ENCODE assay signal across 19 cellular contexts in genomic region chr2:112666764-112667122, GRCh38. TPM values are rescaled to one million over a fixed set of nuclear protein-coding genes. Genes with fewer than 3 reads are reported as not detected.
DNase-seq lines count a peak whose midpoint lies in the region; ATAC-seq, FAIRE-seq and TF ChIP-seq lines count a peak whose summit lies in the region.
"Had no signal": no experiment of that assay in that cellular context is flagged by ENCODE, and none has a peak within 500 bp of the region (broad histone marks: within the 10 kb centered on the region; RNA-seq: fewer than 3 reads in every experiment).

No MANE protein-coding gene starts in this region.

- H3K27ac ChIP-seq in SK-N-SH (ENCODE audit: low read depth in 2 of 2, low read length in 1 of 2), result no peak overlapping the region
- H3K27ac ChIP-seq in GM12878 (ENCODE audit: control insufficient read depth, insufficient read depth), result no peak overlapping the region
- H3K27ac ChIP-seq in lower lobe of right lung, result no peak overlapping the region

- 96% methylated on average over 3 of the region's 3 CpGs for WGBS in SK-N-SH (ENCODE audit: low lambda C conversion rate)
- WGBS in GM12878 (ENCODE audit: insufficient coverage, insufficient replicate concordance, low lambda C conversion rate, missing lambda C conversion rate), result 75% methylated on average over 3 of the region's 3 CpGs

- H3K9me2 ChIP-seq in SK-N-SH, result no peaks in the 10 kb centered on the region

- in situ Hi-C loops in GM12878 (cut with MboI), result no loop called here

- RAD21 ChIA-PET in GM12878 (lab: Charles Lee; ENCODE audit: unreplicated experiment), result interaction anchor here (0.7 to 1.4 kb wide), 3 partner anchors 21 to 61 kb away, joined by 4 read pairs; partner anchors contain the start of gene SLC20A1

- H3K36me3 ChIP-seq in SK-N-SH (replicated peaks in 1 of 2; ENCODE audit: control insufficient read depth in 1 of 2, insufficient read depth in 2 of 2, low read length in 1 of 2) (peaks cover 26 to 27% of the 10 kb centered on the region in 2 experiments), GM12878 (ENCODE audit: control insufficient read depth in 2 of 2, insufficient read depth in 2 of 2, low read length in 1 of 2) (peaks cover under 1 to 8% of the 10 kb centered on the region in 2 experiments; a peak in 3 of 4 replicates), mucosa of descending colon (ENCODE audit: low read depth) (no peaks in the 10 kb centered on the region), lower lobe of right lung (peaks cover 39% of the 10 kb centered on the region)

- SMC1A ChIA-PET in GM12878 (lab: Charles Lee; ENCODE audit: uncharacterized antibody, unreplicated experiment), result interaction anchor here (0.9 to 3.7 kb wide), 9 partner anchors 11 to 59 kb away, joined by 3 to 14 read pairs (median 5); no protein-coding TSS in a partner anchor

- no peak for TF ChIP-seq RAD21 in SK-N-SH (IDR thresholded peaks at IDR 0.05; ENCODE audit: low read length)
- no peak for TF ChIP-seq RAD21 in GM12878 (IDR thresholded peaks at IDR 0.05; ENCODE audit: insufficient read depth, low read depth, low read length)

- H3K79me2 ChIP-seq in SK-N-SH (ENCODE audit: insufficient read depth) (0 out of 2 replicates have a peak, but pooled peaks cover 4% of the 10 kb centered on the region), GM12878 (ENCODE audit: control insufficient read depth, insufficient read depth, low read length) (no peaks in the 10 kb centered on the region)

- H3K4me2 ChIP-seq in SK-N-SH (no peak overlapping the region), GM12878 (ENCODE audit: control insufficient read depth, insufficient read depth) (peak overlapping the region; percentile 14; the same call in 1 of the 2 replicates)

- H4K20me1 ChIP-seq in SK-N-SH (ENCODE audit: insufficient read depth), result peaks cover 7% of the 10 kb centered on the region
- no peaks in the 10 kb centered on the region for H4K20me1 ChIP-seq in GM12878 (ENCODE audit: control insufficient read depth, insufficient read depth)

- H3K27me3 ChIP-seq in SK-N-SH (ENCODE audit: insufficient read depth) (no peaks in the 10 kb centered on the region), GM12878 (replicated peaks in 1 of 2; ENCODE audit: control insufficient read depth in 2 of 2, insufficient read depth in 2 of 2, low read length in 1 of 2) (no peaks in the 10 kb centered on the region), lower lobe of right lung (ENCODE audit: low read depth) (no peaks in the 10 kb centered on the region)

- intact Hi-C loops in GM12878 (cut with micrococcal nuclease; ENCODE audit: unreplicated experiment) (no loop called here), mucosa of descending colon (cut with DNase I, micrococcal nuclease) (no loop called here), lower lobe of right lung (cut with DNase I) (no loop called here)

- FAIRE-seq in GM12878 (lab: Jason Lieb, UNC), result peak; percentile 79
- FAIRE-seq: islet of Langerhans had no signal

- POLR2A ChIA-PET in SK-N-SH (lab: Yijun Ruan, JAX), result interaction anchor here (0.9 kb wide), 1 partner anchor 20 kb away, joined by 3 read pairs; no protein-coding TSS in a partner anchor
- POLR2A ChIA-PET in GM12878 (lab: Charles Lee), result interaction anchor here (0.5 to 3.8 kb wide), 4 partner anchors 10 to 60 kb away, joined by 3 to 19 read pairs (median 4); partner anchors contain the start of gene SLC20A1

- ATAC-seq in SK-N-SH treated with all-trans-retinoic acid at 6 μM for 48 hours (peak; percentile 48), GM12878 (peak; percentile 87), mucosa of descending colon (peak; percentile 10), lower lobe of right lung (no peak)
- ATAC-seq: activated CD4-positive, CD25-positive, alpha-beta regulatory T cell treated with anti-CD3 and anti-CD28 coated beads, Interleukin-2, amount 50 U/mL, for 24 hours; right cardiac atrium had no signal

- no peak for DNase-seq in SK-N-SH
- peak; percentile 63 for DNase-seq in MV-4-11 (lab: John Stamatoyannopoulos, UW)
- DNase-seq in GM12878 (ENCODE audit: low read depth, low spot score), result no peak
- no peak for DNase-seq in mucosa of descending colon
- DNase-seq in RPMI8226, result no peak
- no peak for DNase-seq in activated CD8-positive, alpha-beta memory T cell treated with anti-CD3 and anti-CD28 coated beads, Interleukin-2, amount 50 U/mL, for 48 hours
- DNase-seq in lower lobe of right lung, result no peak
- DNase-seq: amniotic stem cell; cerebellar nuclear complex; COR-L47; NCI-H524; right cardiac atrium; stimulated activated CD4-positive, alpha-beta T cell treated with anti-CD3 and anti-CD28 coated beads, Interleukin-2, amount 100 ng/mL, for 24 hours had no signal

- TF ChIP-seq EP300 in SK-N-SH (IDR thresholded peaks at IDR 0.05; ENCODE audit: borderline replicate concordance in 1 of 2, low read depth in 1 of 2, low read length in 1 of 2) (no peak), GM12878 (IDR thresholded peaks at IDR 0.05; ENCODE audit: borderline replicate concordance in 1 of 2, control insufficient read depth in 1 of 2, low read depth in 2 of 2, low read length in 2 of 2) (no peak)

- no peaks in the 10 kb centered on the region for H3K9me3 ChIP-seq in SK-N-SH
- no peaks in the 10 kb centered on the region for H3K9me3 ChIP-seq in GM12878 (replicated peaks; ENCODE audit: control insufficient read depth, insufficient read depth, low read length)
- H3K9me3 ChIP-seq in mucosa of descending colon, result no peaks in the 10 kb centered on the region
- H3K9me3 ChIP-seq in lower lobe of right lung, result no peaks in the 10 kb centered on the region

- H3F3A ChIP-seq in SK-N-SH (replicated peaks; ENCODE audit: insufficient read depth), result peaks cover 42% of the 10 kb centered on the region

- H2AFZ ChIP-seq in SK-N-SH (ENCODE audit: low read depth) (no peak overlapping the region), GM12878 (ENCODE audit: control insufficient read depth, low read depth, low read length) (no peak overlapping the region)

- H3K4me3 ChIP-seq in SK-N-SH (ENCODE audit: low read depth in 2 of 2, low read length in 1 of 2) (no peak overlapping the region), GM12878 (no peak overlapping the region), mucosa of descending colon (no peak overlapping the region), lower lobe of right lung (no peak overlapping the region)

- TF ChIP-seq CTCF in SK-N-SH (IDR thresholded peaks at IDR 0.05) (no peak), GM12878 (IDR thresholded peaks at IDR 0.05 in 2 of 3, conservative IDR thresholded peaks at IDR 0.05 in 1 of 3; ENCODE audit: control insufficient read depth in 2 of 3, extremely low read depth in 1 of 3, insufficient read depth in 1 of 3, low read depth in 3 of 3, low read length in 3 of 3) (no peak), mucosa of descending colon (IDR thresholded peaks at IDR 0.05) (no peak), lower lobe of right lung (IDR thresholded peaks at IDR 0.05) (no peak)

- BruUV-seq in GM12878 (replicated peaks; lab: Mats Ljungman, UMichigan), result no TSS peak

- no peak for TF ChIP-seq POLR2A in GM12878 (IDR thresholded peaks at IDR 0.05; ENCODE audit: low read depth, low read length)

- H3K4me1 ChIP-seq in SK-N-SH (ENCODE audit: control insufficient read depth in 1 of 2, insufficient read depth in 2 of 2, low read depth in 1 of 2, low read length in 1 of 2) (no peaks in the 10 kb centered on the region; a peak in 1 of 4 replicates), GM12878 (ENCODE audit: control insufficient read depth, insufficient read depth, low read length) (no peaks in the 10 kb centered on the region), mucosa of descending colon (ENCODE audit: low read depth) (no peaks in the 10 kb centered on the region), lower lobe of right lung (peaks cover 6% of the 10 kb centered on the region)

- CTCF ChIA-PET in SK-N-SH (lab: Yijun Ruan, JAX) (interaction anchor here (0.7 to 2.4 kb wide), 7 partner anchors 8 to 66 kb away, joined by 3 to 13 read pairs (median 5); no protein-coding TSS in a partner anchor), GM12878 (lab: Yijun Ruan, JAX) (interaction anchor here (0.8 to 2.4 kb wide), 5 partner anchors 25 to 58 kb away, joined by 3 to 9 read pairs (median 4); no protein-coding TSS in a partner anchor)

- H3K9ac ChIP-seq in SK-N-SH (no peak overlapping the region), GM12878 (ENCODE audit: control insufficient read depth, insufficient read depth, low read length) (no peak overlapping the region)

RNA-seq across cellular contexts. Expression of gene SLC20A1, which starts 21.0 kb away (rescaled TPM):
- polyA plus RNA-seq in SK-N-SH (2012; rRNA removed), result 56.3 and 62.0 TPM in 2 replicates
- 52.8 and 58.8 TPM in 2 replicates for polyA plus RNA-seq in SK-N-SH (2012; cell fraction: cytosol; rRNA removed)
- 64.5 and 103 TPM in 2 replicates for polyA plus RNA-seq in SK-N-SH (2012; cell fraction: nucleus; rRNA removed)
- total RNA-seq in GM12878 (2013; cell fraction: nucleolus; rRNA removed), result 175 and 176 TPM in 2 replicates
- 39.0 and 42.2 TPM in 2 replicates for total RNA-seq in GM12878 (2014; rRNA removed)
- total RNA-seq in GM12878 (2014; rRNA removed; fragmentation: Illumina TruSeq; extraction: Trizol), result 40.5 and 41.2 TPM in 2 replicates
- 50.5 and 59.1 TPM in 2 replicates for total RNA-seq in GM12878 (2021)
- polyA plus RNA-seq in GM12878 (2011; ENCODE audit: low read depth), result 20.7 TPM
- 45.3 and 48.6 TPM in 2 replicates for polyA plus RNA-seq in GM12878 (2011; rRNA removed)
- 43.1 and 43.8 TPM in 2 replicates for polyA plus RNA-seq in GM12878 (2011; cell fraction: cytosol; rRNA removed)
- 72.4 and 78.1 TPM in 2 replicates for polyA plus RNA-seq in GM12878 (2011; cell fraction: nucleus; rRNA removed)
- 23.9 and 25.2 TPM in 2 replicates for polyA plus RNA-seq in GM12878 (2012)
- polyA plus RNA-seq in GM12878 (2014; fragmentation: Illumina TruSeq; extraction: Trizol), result 46.8 and 59.1 TPM in 2 replicates
- polyA plus RNA-seq in GM12878 (2014; fragmentation: Nextera tagmentation; extraction: Ambion mirVana), result 10 to 100 TPM; 21.2 to 22.6 TPM
- 37.6 and 39.8 TPM in 2 replicates for polyA plus RNA-seq in GM12878 (2014; rRNA removed)
- 10 to 100 TPM; 46.9 to 49.5 TPM for polyA plus RNA-seq in GM12878 (2016; fragmentation: Nextera tagmentation; extraction: Ambion mirVana)
- 44.5 and 55.3 TPM in 2 replicates for polyA minus RNA-seq in GM12878 (2011; rRNA and poly(A)+ RNA removed)
- 15.6 and 31.7 TPM in 2 replicates for polyA minus RNA-seq in GM12878 (2011; cell fraction: cytosol; rRNA and poly(A)+ RNA removed)
- 40.6 and 63.9 TPM in 2 replicates for polyA minus RNA-seq in GM12878 (2011; cell fraction: nucleus; rRNA and poly(A)+ RNA removed)
- 100 to 1,000 TPM in 1 of 3 donors, 10 to 100 TPM in 2; 64.3 to 128 (median 80.6) TPM for total RNA-seq in mucosa of descending colon
- 43.5 TPM for total RNA-seq in lower lobe of right lung

RNA-seq across cellular contexts. Expression of gene NT5DC4, which starts 54.1 kb away (rescaled TPM):
- polyA plus RNA-seq in SK-N-SH (2012; rRNA removed), result not detected in 2 replicates
- 0.01 TPM in 1 of 2 replicates, not detected in the other for polyA plus RNA-seq in SK-N-SH (2012; cell fraction: cytosol; rRNA removed)
- 0.01 and 0.07 TPM in 2 replicates for polyA plus RNA-seq in SK-N-SH (2012; cell fraction: nucleus; rRNA removed)
- total RNA-seq in GM12878 (2013; cell fraction: nucleolus; rRNA removed), result 2.0 and 2.3 TPM in 2 replicates
- total RNA-seq in GM12878 (2014; rRNA removed), result 0.34 and 0.38 TPM in 2 replicates
- total RNA-seq in GM12878 (2014; rRNA removed; fragmentation: Illumina TruSeq; extraction: Trizol), result 0.18 TPM in 1 of 2 replicates, not detected in the other
- total RNA-seq in GM12878 (2021), result 0.85 TPM in 1 of 2 replicates, not detected in the other
- 0.21 TPM for polyA plus RNA-seq in GM12878 (2011; ENCODE audit: low read depth)
- 1.6 and 2.7 TPM in 2 replicates for polyA plus RNA-seq in GM12878 (2011; rRNA removed)
- 0.13 and 0.17 TPM in 2 replicates for polyA plus RNA-seq in GM12878 (2011; cell fraction: cytosol; rRNA removed)
- polyA plus RNA-seq in GM12878 (2011; cell fraction: nucleus; rRNA removed), result 1.3 and 1.4 TPM in 2 replicates
- 6.4 and 12.9 TPM in 2 replicates for polyA plus RNA-seq in GM12878 (2012)
- polyA plus RNA-seq in GM12878 (2014; fragmentation: Illumina TruSeq; extraction: Trizol), result 0.04 and 0.10 TPM in 2 replicates
- polyA plus RNA-seq in GM12878 (2014; fragmentation: Nextera tagmentation; extraction: Ambion mirVana), result 1 to 10 TPM in 1 of 2 experiments, under 1 TPM in 1; 0.31 to 2.6 TPM
- 0.15 and 0.51 TPM in 2 replicates for polyA plus RNA-seq in GM12878 (2014; rRNA removed)
- under 1 TPM; 0.11 to 0.13 TPM for polyA plus RNA-seq in GM12878 (2016; fragmentation: Nextera tagmentation; extraction: Ambion mirVana)
- 0.29 and 1.1 TPM in 2 replicates for polyA minus RNA-seq in GM12878 (2011; rRNA and poly(A)+ RNA removed)
- 5.4 TPM in 1 of 2 replicates, not detected in the other for polyA minus RNA-seq in GM12878 (2011; cell fraction: cytosol; rRNA and poly(A)+ RNA removed)
- 0.73 TPM in 1 of 2 replicates, not detected in the other for polyA minus RNA-seq in GM12878 (2011; cell fraction: nucleus; rRNA and poly(A)+ RNA removed)
- total RNA-seq in mucosa of descending colon, result not detected
- total RNA-seq in lower lobe of right lung, result 0.53 TPM
- total RNA-seq: mesothelial cell of epicardium; right cardiac atrium; RPMI7951; T-helper 1 cell treated with Interleukin-12 subunit alpha and Interleukin-12 subunit beta and Interleukin-4 antibody, amounts not matched to agents 30 ng/mL and 1 ng/mL, for 36 hours had no signal
- polyA plus RNA-seq: right cardiac atrium had no signal

Comparison
In these comparisons a context has a peak if more than half of its experiments do, and no peak if none do; other contexts are left out.
1. ATAC-seq: peak in SK-N-SH treated with all-trans-retinoic acid at 6 μM for 48 hours (single experiment), GM12878 (single experiment) and mucosa of descending colon (single experiment); none in lower lobe of right lung (0 of 2).